12 cellular contexts compared by ENCODE assay signal in the genomic region with DNA sequence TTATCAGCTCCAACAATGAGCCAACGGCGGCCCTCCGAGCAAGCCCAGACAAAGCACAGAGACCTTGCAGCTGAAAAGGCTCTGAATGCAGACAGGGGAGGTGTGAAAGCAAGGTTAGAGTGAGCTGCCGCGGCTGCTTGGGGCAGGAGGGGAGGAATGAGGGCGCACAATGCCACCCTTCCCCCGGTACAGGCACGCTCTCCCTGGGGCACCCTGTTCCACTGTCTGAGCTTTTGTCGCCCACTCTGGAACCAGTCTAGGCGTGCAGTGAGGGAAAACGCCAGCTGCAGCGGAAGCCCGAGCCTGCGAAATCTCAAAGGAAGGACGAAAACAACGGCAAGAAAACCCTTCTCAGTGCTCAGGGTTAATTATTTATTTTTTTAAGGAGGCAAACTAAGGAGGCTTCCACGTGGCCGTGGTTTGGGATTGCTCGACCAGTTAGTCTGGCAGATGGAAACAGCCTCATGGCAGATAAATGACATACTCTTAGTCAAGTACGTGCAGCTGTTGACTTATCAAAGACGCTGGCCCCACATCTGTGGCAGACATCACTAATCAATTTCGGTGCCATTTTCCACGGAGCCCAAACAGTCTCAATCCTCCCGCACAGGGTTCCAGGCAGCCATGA.
DNase-seq lines count a peak whose midpoint lies in the region; ATAC-seq, FAIRE-seq and TF ChIP-seq lines count a peak whose summit lies in the region.
"Had no signal": no experiment of that assay in that cellular context is flagged by ENCODE, and none has a peak within 500 bp of the region (broad histone marks: within the 10 kb centered on the region; RNA-seq: fewer than 3 reads in every experiment).

No MANE protein-coding gene starts in this region.

- H3K27ac ChIP-seq in coronary artery: no peak overlapping the region
- H3K27ac ChIP-seq in CD4-positive, alpha-beta memory T cell (ENCODE audit: low read depth, low read length): no peak overlapping the region
- H3K27ac ChIP-seq: PC-9 had no signal

- intact Hi-C loops in CD4-positive, alpha-beta memory T cell (cut with micrococcal nuclease): no loop called here

- H3K4me3 ChIP-seq in coronary artery: no peak overlapping the region
- no peak overlapping the region for H3K4me3 ChIP-seq in CD4-positive, alpha-beta memory T cell (ENCODE audit: low read length in 2 of 2)
- H3K4me3 ChIP-seq: HAP-1, PC-9 had no signal

- H3K27me3 Mint-ChIP-seq in brain (no peaks in the 10 kb centered on the region), nephron (ENCODE audit: low read depth) (peaks cover 7% of the 10 kb centered on the region)
- H3K27me3 Mint-ChIP-seq in CD4-positive, alpha-beta memory T cell: no peaks in the 10 kb centered on the region
- H3K27me3 Mint-ChIP-seq: CD4-positive, CD25-positive, alpha-beta regulatory T cell had no signal

- DNase-seq in DMS53 treated with DMSO at 0.1 percent for 48 hours (lab: John Stamatoyannopoulos, UW; ENCODE audit: unreplicated experiment) (peak; percentile 67), NCI-H2081 (lab: John Stamatoyannopoulos, UW) (peak; percentile 55 to 80), H54 (ENCODE audit: insufficient read length, low spot score) (no peak), coronary artery (ENCODE audit: low spot score) (no peak)
- no peak for DNase-seq in CD4-positive, alpha-beta memory T cell
- DNase-seq: CD4-positive, CD25-positive, alpha-beta regulatory T cell; effector CD4-positive, alpha-beta T cell had no signal

- no peaks in the 10 kb centered on the region for H3K27me3 ChIP-seq in CD4-positive, alpha-beta memory T cell (ENCODE audit: insufficient read depth, low read length)

- H3K4me1 ChIP-seq in CD4-positive, alpha-beta memory T cell (ENCODE audit: insufficient read depth, low read length): no peaks in the 10 kb centered on the region

- H3K36me3 Mint-ChIP-seq in brain: peaks cover 24% of the 10 kb centered on the region
- H3K36me3 Mint-ChIP-seq in nephron (ENCODE audit: low read depth): peaks cover 24% of the 10 kb centered on the region
- H3K36me3 Mint-ChIP-seq in CD4-positive, alpha-beta memory T cell: peaks cover 44 to 50% of the 10 kb centered on the region in 2 donors

- no peaks in the 10 kb centered on the region for H3K9me3 ChIP-seq in CD4-positive, alpha-beta memory T cell (ENCODE audit: control insufficient read depth in 1 of 2, low read length in 2 of 2)
- H3K9me3 ChIP-seq: HAP-1 had no signal

- no peak for ATAC-seq in GM18505 (IDR thresholded peaks at IDR 0.05; ENCODE audit: unreplicated experiment)

- POLR2A ChIA-PET in CD4-positive, alpha-beta memory T cell (lab: Charles Lee; ENCODE audit: partially characterized antibody): no interaction called here

- H3K4me1 Mint-ChIP-seq in brain (peaks cover 47% of the 10 kb centered on the region), nephron (peaks cover 17% of the 10 kb centered on the region)
- H3K4me1 Mint-ChIP-seq in CD4-positive, alpha-beta memory T cell: no peaks in the 10 kb centered on the region

- H3K27ac Mint-ChIP-seq in brain (peak overlapping the region; percentile 68 to 99 (median 90)), nephron (peak overlapping the region; percentile 90 to 99 (median 95))
- peak overlapping the region in 1 of 7 donors; percentile 31 for H3K27ac Mint-ChIP-seq in CD4-positive, alpha-beta memory T cell
- H3K27ac Mint-ChIP-seq: CD4-positive, CD25-positive, alpha-beta regulatory T cell had no signal

- peaks cover 8% of the 10 kb centered on the region for H3K36me3 ChIP-seq in CD4-positive, alpha-beta memory T cell (ENCODE audit: insufficient read depth, low read length)

- TF ChIP-seq CTCF in brain (conservative IDR thresholded peaks at IDR 0.05) (no peak), nephron (IDR thresholded peaks at IDR 0.05; ENCODE audit: unreplicated experiment in 3 of 3) (no peak), coronary artery (IDR thresholded peaks at IDR 0.05) (no peak)

- FAIRE-seq in H54 (lab: Jason Lieb, UNC): no peak

- H3K4me3 Mint-ChIP-seq in brain: peak overlapping the region in 4 of 5 experiments; percentile 17 to 75 (median 65)
- H3K4me3 Mint-ChIP-seq in nephron: peak overlapping the region; percentile 48 to 62 (median 57)
- no peak overlapping the region for H3K4me3 Mint-ChIP-seq in CD4-positive, alpha-beta memory T cell
- H3K4me3 Mint-ChIP-seq: CD4-positive, CD25-positive, alpha-beta regulatory T cell had no signal

- CTCF ChIA-PET in CD4-positive, alpha-beta memory T cell (lab: Charles Lee; ENCODE audit: partially characterized antibody): no interaction called here

- H3K9me3 Mint-ChIP-seq in brain: peaks cover 0 to 3% (median 0%) of the 10 kb centered on the region in 5 experiments
- no peaks in the 10 kb centered on the region for H3K9me3 Mint-ChIP-seq in nephron
- no peaks in the 10 kb centered on the region for H3K9me3 Mint-ChIP-seq in CD4-positive, alpha-beta memory T cell
- H3K9me3 Mint-ChIP-seq: CD4-positive, CD25-positive, alpha-beta regulatory T cell had no signal

- TF ChIP-seq POLR2A in GM18505 (IDR thresholded peaks at IDR 0.05; ENCODE audit: borderline replicate concordance, extremely low read depth, insufficient read depth, insufficient read length): no peak
- no peak for TF ChIP-seq POLR2A in H54 (IDR thresholded peaks at IDR 0.05; ENCODE audit: low read depth, low read length)

Comparison
In these comparisons a context has a peak if more than half of its experiments do, and no peak if none do; other contexts are left out.
1. DNase-seq: peak in DMS53 treated with DMSO at 0.1 percent for 48 hours (single experiment) and NCI-H2081 (2 of 2); none in H54 (single experiment), coronary artery (single experiment) and CD4-positive, alpha-beta memory T cell (0 of 5).
2. H3K4me3 Mint-ChIP-seq: peak in brain (4 of 5) and nephron (3 of 3); none in CD4-positive, alpha-beta memory T cell (0 of 8).